21 cellular contexts compared by ENCODE assay signal in the genomic region with DNA sequence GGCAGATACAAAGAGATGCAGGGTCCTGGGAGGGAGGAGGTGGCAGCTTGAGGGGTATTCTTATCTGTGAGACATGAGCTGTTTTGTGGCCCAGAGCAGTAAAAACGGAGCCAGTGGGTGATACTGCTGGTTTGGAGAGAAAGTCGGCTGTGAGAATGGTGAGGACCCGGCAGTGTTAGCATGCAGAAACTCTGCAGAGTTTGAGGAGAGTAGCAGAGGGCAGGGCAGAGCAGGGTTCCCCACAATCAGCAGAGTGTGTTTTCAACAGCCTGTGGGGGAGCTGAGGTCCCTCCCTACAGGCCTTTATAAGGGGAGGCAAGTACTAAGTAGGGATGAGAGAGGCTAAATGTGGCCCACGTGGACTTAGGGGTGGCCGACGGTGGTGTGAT. TPM values are rescaled to one million over a fixed set of nuclear protein-coding genes. Genes with fewer than 3 reads are reported as not detected.
DNase-seq lines count a peak whose midpoint lies in the region; ATAC-seq and TF ChIP-seq lines count a peak whose summit lies in the region.
"Had no signal": no experiment of that assay in that cellular context is flagged by ENCODE, and none has a peak within 500 bp of the region (broad histone marks: within the 10 kb centered on the region; RNA-seq: fewer than 3 reads in every experiment).

No MANE protein-coding gene starts in this region.

- POLR2A ChIA-PET in CD4-positive, alpha-beta memory T cell (lab: Charles Lee; ENCODE audit: partially characterized antibody), result interaction anchor here (0.6 to 3.4 kb wide), 9 partner anchors 26 to 97 kb away, joined by 3 to 25 read pairs (median 4); a partner anchor contains a TSS

- CTCF ChIA-PET in CD4-positive, alpha-beta memory T cell (lab: Charles Lee; ENCODE audit: partially characterized antibody), result interaction anchor here (1.1 to 1.7 kb wide), 4 partner anchors 14 to 27 kb away, joined by 3 to 7 read pairs (median 4); no protein-coding TSS in a partner anchor

- peak; percentile 54 for DNase-seq in NK-92 treated with Interleukin-12 subunit alpha and Interleukin-12 subunit beta, amount 100 ng/mL, for 24 hours (lab: John Stamatoyannopoulos, UW)
- DNase-seq in NK-92 (lab: John Stamatoyannopoulos, UW; ENCODE audit: unreplicated experiment), result no peak
- DNase-seq in CD4-positive, alpha-beta memory T cell, result no peak
- no peak for DNase-seq in activated naive CD8-positive, alpha-beta T cell treated with anti-CD3 and anti-CD28 coated beads, Interleukin-2, amount 50 U/mL, for 24 hours
- no peak for DNase-seq in neural progenitor cell (ENCODE audit: low spot score)
- no peak for DNase-seq in NCI-H2171 (lab: John Stamatoyannopoulos, UW)
- no peak for DNase-seq in effector CD4-positive, alpha-beta T cell
- DNase-seq in posterior cingulate gyrus, result no peak
- DNase-seq: DMS 273 treated with DMSO at 0.1 percent for 48 hours, NCI-H2029, NCI-H446 treated with DMSO at 0.1 percent for 48 hours, ovary, sigmoid colon had no signal

- peaks cover 0 to 42% (median 19%) of the 10 kb centered on the region in 8 donors for H3K9me3 Mint-ChIP-seq in CD4-positive, alpha-beta memory T cell
- peaks cover 7% of the 10 kb centered on the region for H3K9me3 Mint-ChIP-seq in activated naive CD8-positive, alpha-beta T cell treated with anti-CD3 and anti-CD28 coated beads, Interleukin-2, amount 50 U/mL, for 24 hours
- H3K9me3 Mint-ChIP-seq in neural progenitor cell, result no peaks in the 10 kb centered on the region
- H3K9me3 Mint-ChIP-seq: IgD-negative memory B cell had no signal

- no peaks in the 10 kb centered on the region for H4K20me1 ChIP-seq in neural progenitor cell (ENCODE audit: low read depth)

- no peaks in the 10 kb centered on the region for H3K36me3 Mint-ChIP-seq in CD4-positive, alpha-beta memory T cell
- peaks cover 2% of the 10 kb centered on the region for H3K36me3 Mint-ChIP-seq in activated naive CD8-positive, alpha-beta T cell treated with anti-CD3 and anti-CD28 coated beads, Interleukin-2, amount 50 U/mL, for 24 hours (ENCODE audit: low read depth)
- no peaks in the 10 kb centered on the region for H3K36me3 Mint-ChIP-seq in neural progenitor cell
- H3K36me3 Mint-ChIP-seq: IgD-negative memory B cell had no signal

- peak overlapping the region in 7 of 8 donors; percentile 2 to 74 (median 64) for H3K4me3 Mint-ChIP-seq in CD4-positive, alpha-beta memory T cell
- H3K4me3 Mint-ChIP-seq in activated naive CD8-positive, alpha-beta T cell treated with anti-CD3 and anti-CD28 coated beads, Interleukin-2, amount 50 U/mL, for 24 hours, result peak overlapping the region; percentile 16
- H3K4me3 Mint-ChIP-seq in neural progenitor cell, result no peak overlapping the region

- no peak for TF ChIP-seq CTCF in neural progenitor cell (IDR thresholded peaks at IDR 0.05)

- ATAC-seq in activated naive CD8-positive, alpha-beta T cell treated with anti-CD3 and anti-CD28 coated beads, Interleukin-2, amount 50 U/mL, for 24 hours, result no peak
- ATAC-seq: HCT116 had no signal

- H3K4me2 ChIP-seq in neural progenitor cell, result no peak overlapping the region

- H3K36me3 ChIP-seq in CD4-positive, alpha-beta memory T cell (ENCODE audit: insufficient read depth, low read length), result no peaks in the 10 kb centered on the region
- no peaks in the 10 kb centered on the region for H3K36me3 ChIP-seq in neural progenitor cell
- H3K36me3 ChIP-seq: esophagus muscularis mucosa, ovary, sigmoid colon had no signal

- H3K4me3 ChIP-seq in CD4-positive, alpha-beta memory T cell (ENCODE audit: low read length in 2 of 2), result peak overlapping the region in 1 of 2 donors; percentile 13
- H3K4me3 ChIP-seq in neural progenitor cell, result no peak overlapping the region
- H3K4me3 ChIP-seq: ovary had no signal

- peaks cover 42% of the 10 kb centered on the region for H3K4me1 ChIP-seq in CD4-positive, alpha-beta memory T cell (ENCODE audit: insufficient read depth, low read length)
- H3K4me1 ChIP-seq in neural progenitor cell, result peaks cover 23% of the 10 kb centered on the region

- no peaks in the 10 kb centered on the region for H3K27me3 ChIP-seq in CD4-positive, alpha-beta memory T cell (ENCODE audit: insufficient read depth, low read length)
- H3K27me3 ChIP-seq in neural progenitor cell, result peaks cover 16% of the 10 kb centered on the region
- H3K27me3 ChIP-seq: ovary had no signal

- H3K9me3 ChIP-seq in CD4-positive, alpha-beta memory T cell (ENCODE audit: control insufficient read depth in 1 of 2, low read length in 2 of 2), result no peaks in the 10 kb centered on the region
- H3K9me3 ChIP-seq in neural progenitor cell (ENCODE audit: low read depth), result no peaks in the 10 kb centered on the region
- H3K9me3 ChIP-seq: esophagus muscularis mucosa, ovary, sigmoid colon had no signal

- H3K4me1 Mint-ChIP-seq in CD4-positive, alpha-beta memory T cell, result peaks cover 35 to 56% (median 47%) of the 10 kb centered on the region in 4 donors
- H3K4me1 Mint-ChIP-seq in activated naive CD8-positive, alpha-beta T cell treated with anti-CD3 and anti-CD28 coated beads, Interleukin-2, amount 50 U/mL, for 24 hours, result peaks cover 53% of the 10 kb centered on the region
- peaks cover 41% of the 10 kb centered on the region for H3K4me1 Mint-ChIP-seq in neural progenitor cell

- no peak overlapping the region for H3K27ac ChIP-seq in CD4-positive, alpha-beta memory T cell (ENCODE audit: low read depth, low read length)
- H3K27ac ChIP-seq in neural progenitor cell, result no peak overlapping the region
- H3K27ac ChIP-seq: 22Rv1, esophagus muscularis mucosa, HL-60, ovary, sigmoid colon had no signal

- intact Hi-C loops in CD4-positive, alpha-beta memory T cell (cut with micrococcal nuclease), result no loop called here
- intact Hi-C loops in posterior cingulate gyrus (cut with DNase I), result no loop called here

- H3K27ac Mint-ChIP-seq in CD4-positive, alpha-beta memory T cell, result peak overlapping the region in 5 of 7 donors; percentile 54 to 85 (median 62)
- peak overlapping the region; percentile 79 for H3K27ac Mint-ChIP-seq in activated naive CD8-positive, alpha-beta T cell treated with anti-CD3 and anti-CD28 coated beads, Interleukin-2, amount 50 U/mL, for 24 hours
- H3K27ac Mint-ChIP-seq in neural progenitor cell, result peak overlapping the region; percentile 23

- H3F3A ChIP-seq in neural progenitor cell (ENCODE audit: low read depth), result peaks cover 6% of the 10 kb centered on the region

- H3K9ac ChIP-seq in neural progenitor cell, result no peak overlapping the region

- H2AFZ ChIP-seq in neural progenitor cell (replicated peaks), result no peak overlapping the region

- no peaks in the 10 kb centered on the region for H3K27me3 Mint-ChIP-seq in CD4-positive, alpha-beta memory T cell
- no peaks in the 10 kb centered on the region for H3K27me3 Mint-ChIP-seq in activated naive CD8-positive, alpha-beta T cell treated with anti-CD3 and anti-CD28 coated beads, Interleukin-2, amount 50 U/mL, for 24 hours
- H3K27me3 Mint-ChIP-seq in neural progenitor cell (ENCODE audit: insufficient read depth, low read depth), result peaks cover 17% of the 10 kb centered on the region

- H3K79me2 ChIP-seq in neural progenitor cell (ENCODE audit: low read depth), result no peaks in the 10 kb centered on the region

RNA-seq across cellular contexts. Expression of a gene that starts 0.4 kb away (rescaled TPM):
- 1 to 10 TPM; 2.0 TPM for total RNA-seq in CD4-positive, alpha-beta memory T cell
- not detected for polyA plus RNA-seq in CD4-positive, alpha-beta memory T cell
- not detected in 2 replicates for total RNA-seq in neural progenitor cell (ENCODE audit: low replicate concordance)
- total RNA-seq: bronchial epithelial cell, glomerular endothelial cell had no signal
- polyA plus RNA-seq: IgD-negative memory B cell had no signal

RNA-seq across cellular contexts. Expression of a gene that starts 24.9 kb away (rescaled TPM):
- under 1 TPM; 0.41 to 0.55 TPM for total RNA-seq in CD4-positive, alpha-beta memory T cell
- under 1 TPM; 0.20 to 0.78 TPM for polyA plus RNA-seq in CD4-positive, alpha-beta memory T cell
- total RNA-seq in neural progenitor cell (ENCODE audit: low replicate concordance), result not detected in 2 replicates
- total RNA-seq: bronchial epithelial cell, glomerular endothelial cell, sigmoid colon had no signal

RNA-seq across cellular contexts. Expression of a gene that starts 35.4 kb away (rescaled TPM):
- not detected for total RNA-seq in CD4-positive, alpha-beta memory T cell
- polyA plus RNA-seq in CD4-positive, alpha-beta memory T cell, result not detected
- not detected in 2 replicates for total RNA-seq in neural progenitor cell (ENCODE audit: low replicate concordance)
- total RNA-seq: bronchial epithelial cell, esophagus muscularis mucosa, sigmoid colon had no signal
- polyA plus RNA-seq: IgD-negative memory B cell, liver had no signal

RNA-seq across cellular contexts. Expression of a gene that starts 46.3 kb away (rescaled TPM):
- total RNA-seq in CD4-positive, alpha-beta memory T cell, result 10 to 100 TPM; 14.5 to 15.7 TPM
- polyA plus RNA-seq in CD4-positive, alpha-beta memory T cell, result 10 to 100 TPM; 44.8 to 73.8 TPM
- total RNA-seq in neural progenitor cell (ENCODE audit: low replicate concordance), result 3.1 and 19.8 TPM in 2 replicates

Comparison
In these comparisons a context has a peak if more than half of its experiments do, and no peak if none do; other contexts are left out.
1. H3K27ac Mint-ChIP-seq: peak in every context shown above with its lines; median percentile 79 in activated naive CD8-positive, alpha-beta T cell treated with anti-CD3 and anti-CD28 coated beads, Interleukin-2, amount 50 U/mL, for 24 hours; 62 in CD4-positive, alpha-beta memory T cell; 23 in neural progenitor cell.